Comparison of ENCODE assay signal across 6 cellular contexts in the genomic region with DNA sequence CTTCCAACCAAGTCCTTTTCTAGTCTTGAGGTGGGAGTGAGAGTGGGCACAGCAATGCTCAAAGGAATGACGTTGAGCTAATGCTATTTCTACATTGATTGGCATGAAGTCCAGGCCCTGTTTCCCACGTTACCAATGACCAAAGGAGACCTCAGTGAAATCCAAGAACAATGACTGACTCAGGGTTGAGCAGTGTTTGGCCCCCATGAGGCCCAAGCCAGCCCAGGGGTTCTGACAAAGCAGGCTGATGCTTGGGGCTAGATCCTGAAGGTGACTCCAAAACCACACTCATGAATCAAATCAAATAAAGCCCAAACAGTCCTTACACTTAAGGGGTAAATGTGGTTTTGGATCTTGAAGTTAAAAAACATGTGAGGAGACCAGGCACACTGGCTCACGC.
"Had no signal": no experiment of that assay in that cellular context is flagged by ENCODE, and none has a peak within 500 bp of the region (broad histone marks: within the 10 kb centered on the region; RNA-seq: fewer than 3 reads in every experiment).

No MANE protein-coding gene starts in this region.

- ATAC-seq: HepG2, K562 had no signal

- H3K4me3 ChIP-seq: K562 had no signal

- DNase-seq: IMR-90, KBM-7, KG1 had no signal

- H3K27ac ChIP-seq: HL-60 had no signal
